ENCODE assay signal across 19 cellular contexts in the genomic region with DNA sequence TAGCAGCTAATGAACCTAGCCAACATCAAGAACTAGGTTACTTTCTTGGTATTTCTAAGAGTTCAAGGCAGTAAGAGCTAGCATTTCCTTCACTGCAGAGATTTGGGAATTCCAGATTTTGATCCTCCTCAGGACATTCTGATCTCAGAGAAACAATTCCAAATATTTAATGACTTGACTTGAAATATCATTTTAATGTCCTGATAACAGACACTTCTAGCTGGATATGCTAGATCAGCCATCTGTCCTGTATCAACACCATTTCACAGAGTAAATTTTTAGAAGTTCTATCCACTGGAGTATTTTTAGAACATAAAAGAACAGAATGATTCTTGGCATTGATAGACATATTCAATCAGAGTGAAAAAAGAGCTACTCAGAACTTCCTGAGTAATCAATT.
"Had no signal": no experiment of that assay in that cellular context is flagged by ENCODE, and none has a peak within 500 bp of the region (broad histone marks: within the 10 kb centered on the region; RNA-seq: fewer than 3 reads in every experiment).

No MANE protein-coding gene starts in this region.

- H3K4me2 ChIP-seq: neural progenitor cell had no signal

- H3K4me3 ChIP-seq: esophagus muscularis mucosa, gastrocnemius medialis, lung, neural progenitor cell, SJSA1 had no signal

- H3K9ac ChIP-seq: neural progenitor cell had no signal

- ATAC-seq: activated CD8-positive, alpha-beta T cell treated with anti-CD3 and anti-CD28 coated beads, Interleukin-2, amount 10 ng/mL, durations not matched to agents 7 days and 5 days; activated naive CD8-positive, alpha-beta T cell treated with anti-CD3 and anti-CD28 coated beads, Interleukin-2, amount 50 U/mL, for 24 hours; gastrocnemius medialis; naive thymus-derived CD8-positive, alpha-beta T cell; stimulated activated naive CD8-positive, alpha-beta T cell treated with anti-CD3 and anti-CD28 coated beads, Interleukin-15, Interleukin-2, amounts not matched to agents 100 U/mL and 50 U/mL, for 24 hours; T-helper 17 cell had no signal

- H2AFZ ChIP-seq: neural progenitor cell had no signal

- H3K4me1 ChIP-seq: SJSA1 had no signal

- H3K36me3 ChIP-seq: brain microvascular endothelial cell, gastrocnemius medialis, neural progenitor cell, SJSA1 had no signal

- H3K27me3 ChIP-seq: brain microvascular endothelial cell, esophagus muscularis mucosa, gastrocnemius medialis, neural progenitor cell had no signal

- H3K27ac ChIP-seq: brain microvascular endothelial cell, esophagus muscularis mucosa, neural progenitor cell, SJSA1 had no signal

- H3K9me3 ChIP-seq: esophagus muscularis mucosa, gastrocnemius medialis, SJSA1 had no signal

- DNase-seq: activated CD4-positive, alpha-beta T cell treated with anti-CD3 and anti-CD28 coated beads, Interleukin-2, amount 10 ng/mL, durations not matched to agents 24 days and 14 days; activated CD8-positive, alpha-beta T cell treated with anti-CD3 and anti-CD28 coated beads, Interleukin-2, amount 10 ng/mL, durations not matched to agents 7 days and 5 days; activated gamma-delta T cell; activated naive CD4-positive, alpha-beta T cell treated with anti-CD3 and anti-CD28 coated beads, Interleukin-2, amount 50 U/mL, for 16 hours; activated naive CD8-positive, alpha-beta T cell treated with anti-CD3 and anti-CD28 coated beads, Interleukin-2, amount 50 U/mL, for 24 hours; aorta; brain microvascular endothelial cell; caudate nucleus; gastrocnemius medialis; naive thymus-derived CD8-positive, alpha-beta T cell; stimulated activated CD4-positive, alpha-beta T cell treated with anti-CD3 and anti-CD28 coated beads, Interleukin-12 subunit alpha, Interleukin-12 subunit beta, amount 100 ng/mL, for 4 hours; stimulated activated CD4-positive, alpha-beta T cell treated with anti-CD3 and anti-CD28 coated beads, Interleukin-4, amount 100 ng/mL, for 4 hours; stimulated activated naive CD8-positive, alpha-beta T cell treated with anti-CD3 and anti-CD28 coated beads, Interleukin-15, Interleukin-2, amounts not matched to agents 100 U/mL and 50 U/mL, for 24 hours; SW 1271; T-helper 17 cell had no signal
